In genomic region chr3:51968175-51968681, GRCh38 we compare ENCODE assay signal across 8 cellular contexts. TPM values are rescaled to one million over a fixed set of nuclear protein-coding genes. Genes with fewer than 3 reads are reported as not detected.
DNase-seq lines count a peak whose midpoint lies in the region; ATAC-seq and TF ChIP-seq lines count a peak whose summit lies in the region.

No MANE protein-coding gene starts in this region.

- peak overlapping the region; percentile 94 for H3K56ac ChIP-seq in mesendoderm (ENCODE audit: low read length)

- peak overlapping the region; percentile 42 for H4K5ac ChIP-seq in mesendoderm (ENCODE audit: low read length)

- TF ChIP-seq POLR2A in NB4 (IDR thresholded peaks at IDR 0.05; ENCODE audit: extremely low read depth, insufficient read length): no peak

- DNase-seq in D341Med (ENCODE audit: low spot score) (peak; percentile 67), NB4 (ENCODE audit: low read depth) (peak; percentile 49), cerebellar cortex (ENCODE audit: low spot score) (peak; percentile 77), mesendoderm (peak; percentile 75), NCI-H446 treated with DMSO at 0.1 percent for 48 hours (lab: John Stamatoyannopoulos, UW) (no peak), posterior cingulate gyrus (no peak)

- peaks cover 6% of the 10 kb centered on the region for H3K79me1 ChIP-seq in mesendoderm (ENCODE audit: low read length)

- H2AK5ac ChIP-seq in mesendoderm (ENCODE audit: low read length): peak overlapping the region; percentile 2

- peak overlapping the region; percentile 83 for H3K23ac ChIP-seq in mesendoderm (ENCODE audit: low read length)

- H2BK15ac ChIP-seq in mesendoderm (replicated peaks; ENCODE audit: low read depth): no peak overlapping the region

- H3K27ac ChIP-seq in mesendoderm (ENCODE audit: low read depth, low read length): peak overlapping the region; percentile 91

- H3K79me2 ChIP-seq in mesendoderm (ENCODE audit: control insufficient read depth, insufficient read depth, low read length): no peaks in the 10 kb centered on the region

- peak overlapping the region; percentile 99 for H3K4ac ChIP-seq in mesendoderm (ENCODE audit: low read depth, low read length)

- H3K4me3 ChIP-seq in NB4 (ENCODE audit: low read depth, low read length) (peak overlapping the region; percentile 16), mesendoderm (ENCODE audit: low read length) (peak overlapping the region; percentile 44)

- H3K27me3 ChIP-seq in mesendoderm (ENCODE audit: insufficient read depth, low read length, poor library complexity): no peaks in the 10 kb centered on the region

- no CpG with 5 or more reads among the region's 11 CpGs for WGBS in mesendoderm (ENCODE audit: extremely low coverage, insufficient coverage, low lambda C conversion rate)

- no peak for ATAC-seq in GM18870 (IDR thresholded peaks at IDR 0.05; ENCODE audit: unreplicated experiment)
- ATAC-seq in GM19455 (IDR thresholded peaks at IDR 0.05; ENCODE audit: unreplicated experiment): no peak

- peak overlapping the region; percentile 86 for H2BK5ac ChIP-seq in mesendoderm (ENCODE audit: low read length)

- TF ChIP-seq CTCF in NB4 (IDR thresholded peaks at IDR 0.05; ENCODE audit: low read depth, low read length): no peak

- intact Hi-C loops in posterior cingulate gyrus (cut with DNase I): no loop called here

- peaks cover 13% of the 10 kb centered on the region for H3K4me1 ChIP-seq in mesendoderm (ENCODE audit: control insufficient read depth, low read depth, low read length)

- H3K9ac ChIP-seq in mesendoderm (ENCODE audit: low read length): peak overlapping the region; percentile 92

- H2BK120ac ChIP-seq in mesendoderm (ENCODE audit: low read depth, low read length): peak overlapping the region; percentile 68

- H3K18ac ChIP-seq in mesendoderm (ENCODE audit: low read length): peak overlapping the region; percentile 95

- no peak overlapping the region for H4K8ac ChIP-seq in mesendoderm (ENCODE audit: low read depth, low read length)

- peak overlapping the region; percentile 76 for H3K4me2 ChIP-seq in mesendoderm (ENCODE audit: low read length)

- H3K36me3 ChIP-seq in mesendoderm (ENCODE audit: control insufficient read depth, insufficient read depth, low read length): no peaks in the 10 kb centered on the region

RNA-seq across cellular contexts. Expression of gene PCBP4, which starts 1.0 kb away (rescaled TPM):
- 14.4 TPM for polyA plus RNA-seq in mesendoderm (2013, experiment 1 of 2)
- 14.3 TPM for polyA plus RNA-seq in mesendoderm (2013, experiment 2 of 2)

RNA-seq across cellular contexts. Expression of gene ABHD14B, which starts 5.6 kb away (rescaled TPM):
- polyA plus RNA-seq in mesendoderm (2013, experiment 1 of 2): 2.8 TPM
- 2.6 TPM for polyA plus RNA-seq in mesendoderm (2013, experiment 2 of 2)

RNA-seq across cellular contexts. Expression of gene ABHD14A, which starts 6.6 kb away (rescaled TPM):
- polyA plus RNA-seq in mesendoderm (2013, experiment 1 of 2): 2.6 TPM
- 2.4 TPM for polyA plus RNA-seq in mesendoderm (2013, experiment 2 of 2)

RNA-seq across cellular contexts. Expression of gene GPR62, which starts 13.0 kb away (rescaled TPM):
- polyA plus RNA-seq in mesendoderm (2013, experiment 1 of 2): 0.04 TPM
- 0.04 TPM for polyA plus RNA-seq in mesendoderm (2013, experiment 2 of 2)

RNA-seq across cellular contexts. Expression of gene ACY1, which starts 15.1 kb away (rescaled TPM):
- 28.2 TPM for polyA plus RNA-seq in mesendoderm (2013, experiment 1 of 2)
- polyA plus RNA-seq in mesendoderm (2013, experiment 2 of 2): 25.1 TPM

Comparison
In these comparisons a context has a peak if more than half of its experiments do, and no peak if none do; other contexts are left out.
1. DNase-seq: peak in D341Med (single experiment), NB4 (single experiment), cerebellar cortex (single experiment) and mesendoderm (single experiment); none in NCI-H446 treated with DMSO at 0.1 percent for 48 hours (single experiment) and posterior cingulate gyrus (0 of 10).